Comparison of ENCODE assay signal across 9 cellular contexts in the genomic region with DNA sequence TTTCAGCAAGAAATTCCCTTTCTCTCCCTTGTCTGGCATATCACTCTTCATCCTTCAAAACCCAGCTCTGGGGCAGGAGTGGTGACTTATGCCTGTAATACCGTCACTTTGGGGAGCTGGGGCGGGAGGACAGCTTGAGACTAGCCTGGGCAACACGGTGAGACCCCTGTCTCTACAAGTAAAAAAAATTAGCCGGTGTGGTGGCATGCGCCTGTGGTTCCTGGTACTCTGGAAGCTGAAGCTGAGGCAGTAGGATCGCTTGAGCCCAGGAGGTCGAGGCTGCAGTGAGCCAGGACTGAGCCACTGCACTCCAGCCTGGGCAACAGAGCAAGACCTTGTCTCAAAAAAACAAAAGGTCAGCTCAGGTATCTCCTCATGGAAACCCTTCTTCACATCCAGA. TPM values are rescaled to one million over a fixed set of nuclear protein-coding genes. Genes with fewer than 3 reads are reported as not detected.
A peak's percentile ranks its signal among the peaks of the same experiment; 100 is the strongest.
DNase-seq lines count a peak whose midpoint lies in the region; ATAC-seq, FAIRE-seq and TF ChIP-seq lines count a peak whose summit lies in the region.
"Had no signal": no experiment of that assay in that cellular context is flagged by ENCODE, and none has a peak within 500 bp of the region (broad histone marks: within the 10 kb centered on the region; RNA-seq: fewer than 3 reads in every experiment).

No MANE protein-coding gene starts in this region.

- no peak for FAIRE-seq in GM12878 (lab: Jason Lieb, UNC)

- POLR2A ChIA-PET in GM12878 (lab: Charles Lee): interaction anchor here (0.9 to 5.5 kb wide), 7 partner anchors 11 to 398 kb away, joined by 3 to 49 read pairs (median 3); a partner anchor contains a TSS

- no peak overlapping the region for H4K5ac ChIP-seq in mesendoderm (ENCODE audit: low read length)

- no TSS peak for BruUV-seq in GM12878 (replicated peaks; lab: Mats Ljungman, UMichigan)

- H3K4me3 ChIP-seq in heart right ventricle: peak overlapping the region in 7 of 10 donors; percentile 85 to 100 (median 92)
- peak overlapping the region; percentile 95 for H3K4me3 ChIP-seq in GM12878
- no peak overlapping the region for H3K4me3 ChIP-seq in mesendoderm (ENCODE audit: low read length)
- H3K4me3 ChIP-seq in vagina: peak overlapping the region; percentile 86 to 98

- no peak for TF ChIP-seq RAD21 in GM12878 (IDR thresholded peaks at IDR 0.05; ENCODE audit: insufficient read depth, low read depth, low read length)

- H3K27me3 ChIP-seq in heart right ventricle (no peaks in the 10 kb centered on the region), GM12878 (replicated peaks in 1 of 2; ENCODE audit: control insufficient read depth in 2 of 2, insufficient read depth in 2 of 2, low read length in 1 of 2) (no peaks in the 10 kb centered on the region), mesendoderm (ENCODE audit: insufficient read depth, low read length, poor library complexity) (no peaks in the 10 kb centered on the region), vagina (no peaks in the 10 kb centered on the region)
- H3K27me3 ChIP-seq: ovary had no signal

- H4K8ac ChIP-seq in mesendoderm (ENCODE audit: low read depth, low read length): no peak overlapping the region

- no peak overlapping the region for H2BK5ac ChIP-seq in mesendoderm (ENCODE audit: low read length)

- no peak overlapping the region for H3K18ac ChIP-seq in mesendoderm (ENCODE audit: low read length)

- H3K56ac ChIP-seq in mesendoderm (ENCODE audit: low read length): no peak overlapping the region

- H3K9me3 ChIP-seq in heart right ventricle (no peaks in the 10 kb centered on the region), GM12878 (replicated peaks; ENCODE audit: control insufficient read depth, insufficient read depth, low read length) (no peaks in the 10 kb centered on the region), vagina (no peaks in the 10 kb centered on the region)
- H3K9me3 ChIP-seq: ovary had no signal

- CTCF ChIA-PET in GM12878 (lab: Yijun Ruan, JAX): interaction anchor here (1.0 to 3.3 kb wide), 8 partner anchors 14 to 453 kb away, joined by 3 to 11 read pairs (median 5); a partner anchor contains a TSS

- DNase-seq in heart right ventricle: no peak
- no peak for DNase-seq in left cardiac atrium
- DNase-seq in GM12878 (ENCODE audit: low read depth, low spot score): no peak
- DNase-seq in mesendoderm: no peak
- peak in 1 of 2 donors; percentile 82 for DNase-seq in vagina (ENCODE audit: extremely low spot score in 2 of 2)
- DNase-seq in NCI-H1417 treated with DMSO at 0.1 percent for 48 hours (lab: John Stamatoyannopoulos, UW): no peak
- no peak for DNase-seq in COLO829 (ENCODE audit: low spot score)

- H3K27ac ChIP-seq in heart right ventricle: peak overlapping the region in 1 of 10 donors; percentile 97
- H3K27ac ChIP-seq in GM12878 (ENCODE audit: control insufficient read depth, insufficient read depth): peak overlapping the region; percentile 99
- H3K27ac ChIP-seq in mesendoderm (ENCODE audit: low read depth, low read length): no peak overlapping the region
- peak overlapping the region; percentile 92 for H3K27ac ChIP-seq in vagina

- peaks cover 23% of the 10 kb centered on the region for H3K79me1 ChIP-seq in mesendoderm (ENCODE audit: low read length)

- no peak for TF ChIP-seq EP300 in GM12878 (IDR thresholded peaks at IDR 0.05; ENCODE audit: borderline replicate concordance in 1 of 2, control insufficient read depth in 1 of 2, low read depth in 2 of 2, low read length in 2 of 2)

- in situ Hi-C loops in GM12878 (cut with MboI): no loop called here

- 91 to 92% methylated on average over 7 of the region's 7 CpGs for WGBS in heart right ventricle, 2 donors
- WGBS in GM12878 (ENCODE audit: insufficient coverage, insufficient replicate concordance, low lambda C conversion rate, missing lambda C conversion rate): 84% methylated on average over 7 of the region's 7 CpGs
- no CpG with 5 or more reads among the region's 7 CpGs for WGBS in mesendoderm (ENCODE audit: extremely low coverage, insufficient coverage, low lambda C conversion rate)

- TF ChIP-seq CTCF in heart right ventricle (IDR thresholded peaks at IDR 0.05): no peak
- TF ChIP-seq CTCF in GM12878 (IDR thresholded peaks at IDR 0.05 in 2 of 3, conservative IDR thresholded peaks at IDR 0.05 in 1 of 3; ENCODE audit: control insufficient read depth in 2 of 3, extremely low read depth in 1 of 3, insufficient read depth in 1 of 3, low read depth in 3 of 3, low read length in 3 of 3): no peak
- TF ChIP-seq CTCF in vagina (IDR thresholded peaks at IDR 0.05): no peak

- ATAC-seq in heart right ventricle (no peak), left cardiac atrium (no peak), GM12878 (no peak), GM18517 (IDR thresholded peaks at IDR 0.05; ENCODE audit: unreplicated experiment) (no peak)

- peaks cover 37% of the 10 kb centered on the region for H3K79me2 ChIP-seq in GM12878 (ENCODE audit: control insufficient read depth, insufficient read depth, low read length)
- H3K79me2 ChIP-seq in mesendoderm (ENCODE audit: control insufficient read depth, insufficient read depth, low read length): peaks cover 21% of the 10 kb centered on the region

- H2AK5ac ChIP-seq in mesendoderm (ENCODE audit: low read length): no peak overlapping the region

- RAD21 ChIA-PET in GM12878 (lab: Charles Lee; ENCODE audit: unreplicated experiment): interaction anchor here (2.1 to 2.9 kb wide), 2 partner anchors 14 to 146 kb away, joined by 10 read pairs; no protein-coding TSS in a partner anchor

- H2AFZ ChIP-seq in GM12878 (ENCODE audit: control insufficient read depth, low read depth, low read length): no peak overlapping the region

- H3K36me3 ChIP-seq in heart right ventricle (peaks cover 0 to 51% (median 0%) of the 10 kb centered on the region in 9 donors), GM12878 (ENCODE audit: control insufficient read depth in 2 of 2, insufficient read depth in 2 of 2, low read length in 1 of 2) (peaks cover 3 to 12% of the 10 kb centered on the region in 2 experiments; a peak in 2 of 4 replicates), mesendoderm (ENCODE audit: control insufficient read depth, insufficient read depth, low read length) (peaks cover 5% of the 10 kb centered on the region), vagina (peaks cover 0 to 15% of the 10 kb centered on the region in 2 donors)
- H3K36me3 ChIP-seq: ovary had no signal

- H3K4me1 ChIP-seq in heart right ventricle (peaks cover 9 to 41% (median 24%) of the 10 kb centered on the region in 9 donors), GM12878 (ENCODE audit: control insufficient read depth, insufficient read depth, low read length) (peaks cover 16% of the 10 kb centered on the region), mesendoderm (ENCODE audit: control insufficient read depth, low read depth, low read length) (peaks cover 7% of the 10 kb centered on the region), vagina (peaks cover 29% of the 10 kb centered on the region)

- H3K9ac ChIP-seq in GM12878 (ENCODE audit: control insufficient read depth, insufficient read depth, low read length) (peak overlapping the region; percentile 99), mesendoderm (ENCODE audit: low read length) (peak overlapping the region; percentile 96)

- H3K23ac ChIP-seq in mesendoderm (ENCODE audit: low read length): no peak overlapping the region

- no peaks in the 10 kb centered on the region for H4K20me1 ChIP-seq in GM12878 (ENCODE audit: control insufficient read depth, insufficient read depth)

- peak overlapping the region; percentile 84 for H3K4me2 ChIP-seq in GM12878 (ENCODE audit: control insufficient read depth, insufficient read depth)
- H3K4me2 ChIP-seq in mesendoderm (ENCODE audit: low read length): no peak overlapping the region

- SMC1A ChIA-PET in GM12878 (lab: Charles Lee; ENCODE audit: uncharacterized antibody, unreplicated experiment): interaction anchor here (0.9 to 3.7 kb wide), 6 partner anchors 14 to 222 kb away, joined by 3 to 14 read pairs (median 4); a partner anchor contains a TSS

- H3K4ac ChIP-seq in mesendoderm (ENCODE audit: low read depth, low read length): no peak overlapping the region

- no peak; the same call in 1 of the 2 replicates for TF ChIP-seq POLR2A in GM12878 (IDR thresholded peaks at IDR 0.05; ENCODE audit: low read depth, low read length)
- no peak for TF ChIP-seq POLR2A in vagina (IDR thresholded peaks at IDR 0.05)

- no peak overlapping the region for H2BK15ac ChIP-seq in mesendoderm (replicated peaks; ENCODE audit: low read depth)

- no peak overlapping the region for H2BK120ac ChIP-seq in mesendoderm (ENCODE audit: low read depth, low read length)

- intact Hi-C loops in heart right ventricle (cut with DNase I): loop anchor here in 1 of 10 donors (10.0 kb wide), 1 partner anchor 267 kb away; no protein-coding TSS in a partner anchor
- intact Hi-C loops in left cardiac atrium (cut with DNase I): no loop called here
- intact Hi-C loops in GM12878 (cut with micrococcal nuclease; ENCODE audit: unreplicated experiment): no loop called here
- intact Hi-C loops in vagina (cut with DNase I): no loop called here

RNA-seq across cellular contexts. Expression of a gene that starts 1.4 kb away (rescaled TPM):
- total RNA-seq in heart right ventricle (1 to 10 TPM; 2.5 to 7.5 (median 4.9) TPM), left cardiac atrium (1 to 10 TPM; 7.7 to 8.9 TPM), GM12878 (2014; rRNA removed) (30.6 and 32.9 TPM in 2 replicates), GM12878 (2014; rRNA removed; fragmentation: Illumina TruSeq; extraction: Trizol) (9.0 and 9.2 TPM in 2 replicates), GM12878 (2021) (18.6 and 21.8 TPM in 2 replicates), vagina (23.6 TPM)
- polyA plus RNA-seq in heart right ventricle (1 to 10 TPM; 3.4 to 9.2 TPM), GM12878 (2011; rRNA removed) (5.1 and 10.9 TPM in 2 replicates), GM12878 (2014; fragmentation: Illumina TruSeq; extraction: Trizol) (4.0 and 8.3 TPM in 2 replicates), GM12878 (2014; fragmentation: Nextera tagmentation; extraction: Ambion mirVana) (1 to 10 TPM in 1 of 2 experiments, under 1 TPM in 1; 0.79 to 2.0 TPM), GM12878 (2014; rRNA removed) (27.0 and 29.2 TPM in 2 replicates), GM12878 (2016; fragmentation: Nextera tagmentation; extraction: Ambion mirVana) (10 to 100 TPM; 22.6 to 24.6 TPM)
- total RNA-seq in GM12878 (2013; cell fraction: nucleolus; rRNA removed): 19.8 and 21.6 TPM in 2 replicates
- 9.0 TPM for polyA plus RNA-seq in GM12878 (2011; ENCODE audit: low read depth)
- 17.8 and 22.2 TPM in 2 replicates for polyA plus RNA-seq in GM12878 (2011; cell fraction: cytosol; rRNA removed)
- polyA plus RNA-seq in GM12878 (2011; cell fraction: nucleus; rRNA removed): 39.3 and 41.6 TPM in 2 replicates
- polyA plus RNA-seq in GM12878 (2012): 15.7 and 20.9 TPM in 2 replicates
- polyA minus RNA-seq in GM12878 (2011; rRNA and poly(A)+ RNA removed): 8.5 and 10.6 TPM in 2 replicates
- 6.7 and 7.2 TPM in 2 replicates for polyA minus RNA-seq in GM12878 (2011; cell fraction: cytosol; rRNA and poly(A)+ RNA removed)
- polyA minus RNA-seq in GM12878 (2011; cell fraction: nucleus; rRNA and poly(A)+ RNA removed): 11.2 and 21.0 TPM in 2 replicates
- 30.1 TPM for polyA plus RNA-seq in mesendoderm (2013, experiment 1 of 2)
- 29.0 TPM for polyA plus RNA-seq in mesendoderm (2013, experiment 2 of 2)

RNA-seq across cellular contexts. Expression of a gene that starts 15.0 kb away (rescaled TPM):
- total RNA-seq in heart right ventricle (10 to 100 TPM in 9 of 10 donors, 1 to 10 TPM in 1; 9.1 to 20.7 (median 13.6) TPM), left cardiac atrium (10 to 100 TPM; 14.3 to 15.5 TPM), GM12878 (2014; rRNA removed) (26.4 and 33.9 TPM in 2 replicates), GM12878 (2014; rRNA removed; fragmentation: Illumina TruSeq; extraction: Trizol) (3.0 and 4.3 TPM in 2 replicates), GM12878 (2021) (39.2 and 43.8 TPM in 2 replicates), vagina (8.1 TPM)
- polyA plus RNA-seq in heart right ventricle (10 to 100 TPM; 13.7 to 33.1 TPM), GM12878 (2011; rRNA removed) (1.7 and 5.5 TPM in 2 replicates), GM12878 (2014; fragmentation: Illumina TruSeq; extraction: Trizol) (0.06 and 0.66 TPM in 2 replicates), GM12878 (2014; fragmentation: Nextera tagmentation; extraction: Ambion mirVana) (under 1 TPM; 0.03 to 0.82 TPM), GM12878 (2014; rRNA removed) (30.5 and 38.5 TPM in 2 replicates), GM12878 (2016; fragmentation: Nextera tagmentation; extraction: Ambion mirVana) (1 to 10 TPM; 2.4 to 7.1 TPM)
- 22.2 and 26.1 TPM in 2 replicates for total RNA-seq in GM12878 (2013; cell fraction: nucleolus; rRNA removed)
- 1.1 TPM for polyA plus RNA-seq in GM12878 (2011; ENCODE audit: low read depth)
- 10.3 and 23.4 TPM in 2 replicates for polyA plus RNA-seq in GM12878 (2011; cell fraction: cytosol; rRNA removed)
- polyA plus RNA-seq in GM12878 (2011; cell fraction: nucleus; rRNA removed): 73.5 and 75.4 TPM in 2 replicates
- 6.2 and 6.6 TPM in 2 replicates for polyA plus RNA-seq in GM12878 (2012)
- 2.6 and 8.9 TPM in 2 replicates for polyA minus RNA-seq in GM12878 (2011; rRNA and poly(A)+ RNA removed)
- polyA minus RNA-seq in GM12878 (2011; cell fraction: cytosol; rRNA and poly(A)+ RNA removed): 7.7 and 9.0 TPM in 2 replicates
- polyA minus RNA-seq in GM12878 (2011; cell fraction: nucleus; rRNA and poly(A)+ RNA removed): 8.9 and 15.4 TPM in 2 replicates
- polyA plus RNA-seq in mesendoderm (2013, experiment 1 of 2): 27.4 TPM
- 27.5 TPM for polyA plus RNA-seq in mesendoderm (2013, experiment 2 of 2)
